ENCODE assay signal across 14 cellular contexts in genomic region chr3:194285024-194285858, GRCh38.
DNase-seq lines count a peak whose midpoint lies in the region; ATAC-seq lines count a peak whose summit lies in the region.
"Had no signal": no experiment of that assay in that cellular context is flagged by ENCODE, and none has a peak within 500 bp of the region (broad histone marks: within the 10 kb centered on the region; RNA-seq: fewer than 3 reads in every experiment).

No MANE protein-coding gene starts in this region.

- no peak overlapping the region for H3K4me3 Mint-ChIP-seq in activated CD4-positive, alpha-beta memory T cell treated with anti-CD3 and anti-CD28 coated beads, Interleukin-2, amount 10 ng/mL, durations not matched to agents 7 days and 5 days
- H3K4me3 Mint-ChIP-seq in activated CD4-positive, alpha-beta memory T cell treated with anti-CD3 and anti-CD28 coated beads for 36 hours = no peak overlapping the region
- H3K4me3 Mint-ChIP-seq: central memory CD8-positive, alpha-beta T cell; HFFc6 had no signal

- H3K4me3 ChIP-seq in mesendoderm (ENCODE audit: low read length) = no peak overlapping the region
- H3K4me3 ChIP-seq: suprapubic skin had no signal

- H3K79me1 ChIP-seq in mesendoderm (ENCODE audit: low read length) = no peaks in the 10 kb centered on the region

- H3K27me3 ChIP-seq in mesendoderm (ENCODE audit: insufficient read depth, low read length, poor library complexity) = no peaks in the 10 kb centered on the region
- H3K27me3 ChIP-seq: suprapubic skin had no signal

- no peak overlapping the region for H2BK15ac ChIP-seq in mesendoderm (replicated peaks; ENCODE audit: low read depth)

- H2AK5ac ChIP-seq in mesendoderm (ENCODE audit: low read length) = peak overlapping the region; percentile 6

- H3K56ac ChIP-seq in mesendoderm (ENCODE audit: low read length) = peak overlapping the region; percentile 38

- peak; percentile 70 for DNase-seq in Daoy (ENCODE audit: low read depth)
- DNase-seq in RPMI8226 = peak; percentile 38
- DNase-seq in ecto neural progenitor cell (ENCODE audit: low spot score) = peak; percentile 29
- DNase-seq in mesendoderm = no peak
- DNase-seq in activated CD4-positive, alpha-beta memory T cell treated with anti-CD3 and anti-CD28 coated beads, Interleukin-2, amount 10 ng/mL, durations not matched to agents 7 days and 5 days = no peak
- no peak for DNase-seq in activated CD4-positive, alpha-beta memory T cell treated with anti-CD3 and anti-CD28 coated beads for 36 hours
- DNase-seq: activated gamma-delta T cell, HFFc6, NCI-H2029, SHP77 treated with DMSO at 0.1 percent for 48 hours had no signal

- H4K8ac ChIP-seq in mesendoderm (ENCODE audit: low read depth, low read length) = no peak overlapping the region

- peaks cover 8% of the 10 kb centered on the region for H3K36me3 Mint-ChIP-seq in activated CD4-positive, alpha-beta memory T cell treated with anti-CD3 and anti-CD28 coated beads, Interleukin-2, amount 10 ng/mL, durations not matched to agents 7 days and 5 days (ENCODE audit: low read depth)
- no peaks in the 10 kb centered on the region for H3K36me3 Mint-ChIP-seq in activated CD4-positive, alpha-beta memory T cell treated with anti-CD3 and anti-CD28 coated beads for 36 hours

- POLR2A ChIA-PET in activated CD4-positive, alpha-beta memory T cell treated with anti-CD3 and anti-CD28 coated beads, Interleukin-2, amount 10 ng/mL, durations not matched to agents 7 days and 5 days (lab: Charles Lee) = interaction anchor here (1.3 kb wide), 1 partner anchor 9 kb away, joined by 3 read pairs; no protein-coding TSS in a partner anchor
- POLR2A ChIA-PET in activated CD4-positive, alpha-beta memory T cell treated with anti-CD3 and anti-CD28 coated beads for 36 hours (lab: Charles Lee) = no interaction called here

- H3K79me2 ChIP-seq in mesendoderm (ENCODE audit: control insufficient read depth, insufficient read depth, low read length) = no peaks in the 10 kb centered on the region

- no peak overlapping the region for H3K23ac ChIP-seq in mesendoderm (ENCODE audit: low read length)

- H3K4me2 ChIP-seq in mesendoderm (ENCODE audit: low read length) = no peak overlapping the region

- H3K9ac ChIP-seq in mesendoderm (ENCODE audit: low read length) = no peak overlapping the region

- no peak overlapping the region for H3K27ac ChIP-seq in mesendoderm (ENCODE audit: low read depth, low read length)
- H3K27ac ChIP-seq: suprapubic skin had no signal

- H3K4ac ChIP-seq in mesendoderm (ENCODE audit: low read depth, low read length) = no peak overlapping the region

- CTCF ChIA-PET in activated CD4-positive, alpha-beta memory T cell treated with anti-CD3 and anti-CD28 coated beads, Interleukin-2, amount 10 ng/mL, durations not matched to agents 7 days and 5 days (lab: Charles Lee) = interaction anchor here (1.3 kb wide), 1 partner anchor 31 kb away, joined by 3 read pairs; no protein-coding TSS in a partner anchor
- CTCF ChIA-PET in activated CD4-positive, alpha-beta memory T cell treated with anti-CD3 and anti-CD28 coated beads for 36 hours (lab: Charles Lee) = no interaction called here

- intact Hi-C loops in activated CD4-positive, alpha-beta memory T cell treated with anti-CD3 and anti-CD28 coated beads for 36 hours (cut with micrococcal nuclease) = no loop called here

- no peak overlapping the region for H2BK120ac ChIP-seq in mesendoderm (ENCODE audit: low read depth, low read length)

- H3K9me3 Mint-ChIP-seq in activated CD4-positive, alpha-beta memory T cell treated with anti-CD3 and anti-CD28 coated beads, Interleukin-2, amount 10 ng/mL, durations not matched to agents 7 days and 5 days = peaks cover 2% of the 10 kb centered on the region
- no peaks in the 10 kb centered on the region for H3K9me3 Mint-ChIP-seq in activated CD4-positive, alpha-beta memory T cell treated with anti-CD3 and anti-CD28 coated beads for 36 hours
- H3K9me3 Mint-ChIP-seq: central memory CD8-positive, alpha-beta T cell had no signal

- H3K4me1 Mint-ChIP-seq in activated CD4-positive, alpha-beta memory T cell treated with anti-CD3 and anti-CD28 coated beads, Interleukin-2, amount 10 ng/mL, durations not matched to agents 7 days and 5 days = no peaks in the 10 kb centered on the region
- no peaks in the 10 kb centered on the region for H3K4me1 Mint-ChIP-seq in activated CD4-positive, alpha-beta memory T cell treated with anti-CD3 and anti-CD28 coated beads for 36 hours (ENCODE audit: low read depth)
- H3K4me1 Mint-ChIP-seq: central memory CD8-positive, alpha-beta T cell had no signal

- no peak overlapping the region for H3K18ac ChIP-seq in mesendoderm (ENCODE audit: low read length)

- no peak overlapping the region for H2BK5ac ChIP-seq in mesendoderm (ENCODE audit: low read length)

- peaks cover 36% of the 10 kb centered on the region for H3K27me3 Mint-ChIP-seq in activated CD4-positive, alpha-beta memory T cell treated with anti-CD3 and anti-CD28 coated beads, Interleukin-2, amount 10 ng/mL, durations not matched to agents 7 days and 5 days
- peaks cover 3% of the 10 kb centered on the region for H3K27me3 Mint-ChIP-seq in activated CD4-positive, alpha-beta memory T cell treated with anti-CD3 and anti-CD28 coated beads for 36 hours

- H3K4me1 ChIP-seq in mesendoderm (ENCODE audit: control insufficient read depth, low read depth, low read length) = peaks cover 2% of the 10 kb centered on the region

- H3K27ac Mint-ChIP-seq in activated CD4-positive, alpha-beta memory T cell treated with anti-CD3 and anti-CD28 coated beads, Interleukin-2, amount 10 ng/mL, durations not matched to agents 7 days and 5 days = no peak overlapping the region
- no peak overlapping the region for H3K27ac Mint-ChIP-seq in activated CD4-positive, alpha-beta memory T cell treated with anti-CD3 and anti-CD28 coated beads for 36 hours
- H3K27ac Mint-ChIP-seq: HFFc6 had no signal

- 100% methylated on average over 6 of the region's 16 CpGs for WGBS in mesendoderm (ENCODE audit: extremely low coverage, insufficient coverage, low lambda C conversion rate)

- ATAC-seq in GM19395 (IDR thresholded peaks at IDR 0.05; ENCODE audit: unreplicated experiment) (no peak), GM21423 (IDR thresholded peaks at IDR 0.05; ENCODE audit: unreplicated experiment) (no peak)

- no peaks in the 10 kb centered on the region for H3K36me3 ChIP-seq in mesendoderm (ENCODE audit: control insufficient read depth, insufficient read depth, low read length)
- H3K36me3 ChIP-seq: suprapubic skin had no signal

- peak overlapping the region; percentile 22 for H4K5ac ChIP-seq in mesendoderm (ENCODE audit: low read length)

Comparison
In these comparisons a context has a peak if more than half of its experiments do, and no peak if none do; other contexts are left out.
1. DNase-seq: peak in Daoy (single experiment), RPMI8226 (single experiment) and ecto neural progenitor cell (single experiment); none in mesendoderm (single experiment), activated CD4-positive, alpha-beta memory T cell treated with anti-CD3 and anti-CD28 coated beads, Interleukin-2, amount 10 ng/mL, durations not matched to agents 7 days and 5 days (single experiment) and activated CD4-positive, alpha-beta memory T cell treated with anti-CD3 and anti-CD28 coated beads for 36 hours (single experiment).